1 cellular context compared by ENCODE assay signal in the genomic region with DNA sequence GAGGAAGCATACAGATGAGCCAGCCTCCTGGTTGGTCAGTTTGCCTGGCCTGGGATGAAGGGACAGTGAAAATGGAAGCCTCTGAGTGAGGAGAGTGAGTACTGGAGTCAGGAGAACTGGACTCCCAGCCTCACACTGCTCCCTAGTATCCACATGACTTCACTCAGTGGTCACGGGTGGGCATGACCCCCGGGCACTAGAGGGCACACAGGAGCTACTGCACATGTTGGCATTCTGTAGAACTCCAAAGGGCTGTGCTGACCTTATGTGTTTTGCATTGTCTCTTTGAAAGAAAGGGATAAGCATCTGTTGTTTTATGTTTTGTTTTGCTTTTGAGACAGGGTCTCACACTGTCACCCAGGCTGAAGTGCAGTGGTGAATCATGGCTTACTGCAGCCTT.
TF ChIP-seq lines count a peak whose summit lies in the region.

No MANE protein-coding gene starts in this region.

TF ChIP-seq in HCT116, 20 proteins besides CTCF, POLR2A, EP300 and RAD21 (continued from another document):
- TF ChIP-seq, protein P1, sequence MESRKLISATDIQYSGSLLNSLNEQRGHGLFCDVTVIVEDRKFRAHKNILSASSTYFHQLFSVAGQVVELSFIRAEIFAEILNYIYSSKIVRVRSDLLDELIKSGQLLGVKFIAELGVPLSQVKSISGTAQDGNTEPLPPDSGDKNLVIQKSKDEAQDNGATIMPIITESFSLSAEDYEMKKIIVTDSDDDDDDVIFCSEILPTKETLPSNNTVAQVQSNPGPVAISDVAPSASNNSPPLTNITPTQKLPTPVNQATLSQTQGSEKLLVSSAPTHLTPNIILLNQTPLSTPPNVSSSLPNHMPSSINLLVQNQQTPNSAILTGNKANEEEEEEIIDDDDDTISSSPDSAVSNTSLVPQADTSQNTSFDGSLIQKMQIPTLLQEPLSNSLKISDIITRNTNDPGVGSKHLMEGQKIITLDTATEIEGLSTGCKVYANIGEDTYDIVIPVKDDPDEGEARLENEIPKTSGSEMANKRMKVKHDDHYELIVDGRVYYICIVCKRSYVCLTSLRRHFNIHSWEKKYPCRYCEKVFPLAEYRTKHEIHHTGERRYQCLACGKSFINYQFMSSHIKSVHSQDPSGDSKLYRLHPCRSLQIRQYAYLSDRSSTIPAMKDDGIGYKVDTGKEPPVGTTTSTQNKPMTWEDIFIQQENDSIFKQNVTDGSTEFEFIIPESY (IDR thresholded peaks at IDR 0.05; ENCODE audit: extremely low read depth, insufficient replicate concordance, low read length): no peak
